Comparison of ENCODE assay signal across 1 cellular context in the genomic region with DNA sequence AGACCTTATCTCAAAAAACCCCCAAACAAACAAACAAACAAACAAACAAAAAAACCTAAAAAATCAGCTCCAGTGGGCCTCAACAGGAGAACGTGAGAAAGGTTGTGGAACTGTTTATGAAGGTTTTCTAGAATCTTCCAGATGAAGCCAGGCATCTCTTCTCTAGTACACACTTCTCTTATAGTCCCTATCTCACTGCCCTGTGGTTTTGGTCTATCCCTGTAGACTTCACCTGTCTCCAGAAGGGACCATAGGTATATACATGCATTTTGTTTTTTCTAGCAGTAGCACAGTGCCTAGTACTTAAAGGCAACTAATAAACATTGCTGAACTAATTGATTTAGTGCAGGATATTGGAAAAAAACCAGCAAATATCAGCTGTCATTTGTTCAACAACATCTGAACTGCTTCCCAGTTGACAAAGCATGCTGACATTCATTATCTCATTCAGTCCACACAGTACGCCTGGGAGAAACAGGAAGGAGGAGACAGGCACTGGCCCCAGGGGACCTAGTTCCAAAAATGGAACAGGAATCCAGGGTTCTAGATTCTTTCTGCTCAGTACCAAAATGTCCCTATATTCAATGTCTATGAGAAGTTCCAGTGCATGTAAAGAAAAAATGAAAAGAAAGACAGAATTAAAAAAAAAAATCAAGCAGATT.
TF ChIP-seq lines count a peak whose summit lies in the region.

No MANE protein-coding gene starts in this region.

TF ChIP-seq in GM23338, 12 proteins besides CTCF, POLR2A, EP300 and RAD21 (continued from another document):
- TF ChIP-seq, protein P1, sequence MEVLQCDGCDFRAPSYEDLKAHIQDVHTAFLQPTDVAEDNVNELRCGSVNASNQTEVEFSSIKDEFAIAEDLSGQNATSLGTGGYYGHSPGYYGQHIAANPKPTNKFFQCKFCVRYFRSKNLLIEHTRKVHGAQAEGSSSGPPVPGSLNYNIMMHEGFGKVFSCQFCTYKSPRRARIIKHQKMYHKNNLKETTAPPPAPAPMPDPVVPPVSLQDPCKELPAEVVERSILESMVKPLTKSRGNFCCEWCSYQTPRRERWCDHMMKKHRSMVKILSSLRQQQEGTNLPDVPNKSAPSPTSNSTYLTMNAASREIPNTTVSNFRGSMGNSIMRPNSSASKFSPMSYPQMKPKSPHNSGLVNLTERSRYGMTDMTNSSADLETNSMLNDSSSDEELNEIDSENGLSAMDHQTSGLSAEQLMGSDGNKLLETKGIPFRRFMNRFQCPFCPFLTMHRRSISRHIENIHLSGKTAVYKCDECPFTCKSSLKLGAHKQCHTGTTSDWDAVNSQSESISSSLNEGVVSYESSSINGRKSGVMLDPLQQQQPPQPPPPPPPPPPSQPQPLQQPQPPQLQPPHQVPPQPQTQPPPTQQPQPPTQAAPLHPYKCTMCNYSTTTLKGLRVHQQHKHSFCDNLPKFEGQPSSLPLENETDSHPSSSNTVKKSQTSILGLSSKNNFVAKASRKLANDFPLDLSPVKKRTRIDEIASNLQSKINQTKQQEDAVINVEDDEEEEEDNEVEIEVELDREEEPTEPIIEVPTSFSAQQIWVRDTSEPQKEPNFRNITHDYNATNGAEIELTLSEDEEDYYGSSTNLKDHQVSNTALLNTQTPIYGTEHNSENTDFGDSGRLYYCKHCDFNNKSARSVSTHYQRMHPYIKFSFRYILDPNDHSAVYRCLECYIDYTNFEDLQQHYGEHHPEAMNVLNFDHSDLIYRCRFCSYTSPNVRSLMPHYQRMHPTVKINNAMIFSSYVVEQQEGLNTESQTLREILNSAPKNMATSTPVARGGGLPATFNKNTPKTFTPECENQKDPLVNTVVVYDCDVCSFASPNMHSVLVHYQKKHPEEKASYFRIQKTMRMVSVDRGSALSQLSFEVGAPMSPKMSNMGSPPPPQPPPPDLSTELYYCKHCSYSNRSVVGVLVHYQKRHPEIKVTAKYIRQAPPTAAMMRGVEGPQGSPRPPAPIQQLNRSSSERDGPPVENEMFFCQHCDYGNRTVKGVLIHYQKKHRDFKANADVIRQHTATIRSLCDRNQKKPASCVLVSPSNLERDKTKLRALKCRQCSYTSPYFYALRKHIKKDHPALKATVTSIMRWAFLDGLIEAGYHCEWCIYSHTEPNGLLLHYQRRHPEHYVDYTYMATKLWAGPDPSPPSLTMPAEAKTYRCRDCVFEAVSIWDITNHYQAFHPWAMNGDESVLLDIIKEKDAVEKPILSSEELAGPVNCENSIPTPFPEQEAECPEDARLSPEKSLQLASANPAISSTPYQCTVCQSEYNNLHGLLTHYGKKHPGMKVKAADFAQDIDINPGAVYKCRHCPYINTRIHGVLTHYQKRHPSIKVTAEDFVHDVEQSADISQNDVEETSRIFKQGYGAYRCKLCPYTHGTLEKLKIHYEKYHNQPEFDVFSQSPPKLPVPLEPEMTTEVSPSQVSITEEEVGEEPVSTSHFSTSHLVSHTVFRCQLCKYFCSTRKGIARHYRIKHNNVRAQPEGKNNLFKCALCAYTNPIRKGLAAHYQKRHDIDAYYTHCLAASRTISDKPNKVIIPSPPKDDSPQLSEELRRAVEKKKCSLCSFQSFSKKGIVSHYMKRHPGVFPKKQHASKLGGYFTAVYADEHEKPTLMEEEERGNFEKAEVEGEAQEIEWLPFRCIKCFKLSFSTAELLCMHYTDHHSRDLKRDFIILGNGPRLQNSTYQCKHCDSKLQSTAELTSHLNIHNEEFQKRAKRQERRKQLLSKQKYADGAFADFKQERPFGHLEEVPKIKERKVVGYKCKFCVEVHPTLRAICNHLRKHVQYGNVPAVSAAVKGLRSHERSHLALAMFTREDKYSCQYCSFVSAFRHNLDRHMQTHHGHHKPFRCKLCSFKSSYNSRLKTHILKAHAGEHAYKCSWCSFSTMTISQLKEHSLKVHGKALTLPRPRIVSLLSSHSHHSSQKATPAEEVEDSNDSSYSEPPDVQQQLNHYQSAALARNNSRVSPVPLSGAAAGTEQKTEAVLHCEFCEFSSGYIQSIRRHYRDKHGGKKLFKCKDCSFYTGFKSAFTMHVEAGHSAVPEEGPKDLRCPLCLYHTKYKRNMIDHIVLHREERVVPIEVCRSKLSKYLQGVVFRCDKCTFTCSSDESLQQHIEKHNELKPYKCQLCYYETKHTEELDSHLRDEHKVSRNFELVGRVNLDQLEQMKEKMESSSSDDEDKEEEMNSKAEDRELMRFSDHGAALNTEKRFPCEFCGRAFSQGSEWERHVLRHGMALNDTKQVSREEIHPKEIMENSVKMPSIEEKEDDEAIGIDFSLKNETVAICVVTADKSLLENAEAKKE (CRISPR knock-in tag; IDR thresholded peaks at IDR 0.05) = no peak
- TF ChIP-seq, protein P2, sequence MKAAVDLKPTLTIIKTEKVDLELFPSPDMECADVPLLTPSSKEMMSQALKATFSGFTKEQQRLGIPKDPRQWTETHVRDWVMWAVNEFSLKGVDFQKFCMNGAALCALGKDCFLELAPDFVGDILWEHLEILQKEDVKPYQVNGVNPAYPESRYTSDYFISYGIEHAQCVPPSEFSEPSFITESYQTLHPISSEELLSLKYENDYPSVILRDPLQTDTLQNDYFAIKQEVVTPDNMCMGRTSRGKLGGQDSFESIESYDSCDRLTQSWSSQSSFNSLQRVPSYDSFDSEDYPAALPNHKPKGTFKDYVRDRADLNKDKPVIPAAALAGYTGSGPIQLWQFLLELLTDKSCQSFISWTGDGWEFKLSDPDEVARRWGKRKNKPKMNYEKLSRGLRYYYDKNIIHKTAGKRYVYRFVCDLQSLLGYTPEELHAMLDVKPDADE (IDR thresholded peaks at IDR 0.05) = no peak
- no peak for TF ChIP-seq POLR2AphosphoS5 (IDR thresholded peaks at IDR 0.05; ENCODE audit: low read depth)
TF ChIP-seq in GM23338: peak in this region for 0.
